ENCODE assay signal across 17 cellular contexts in genomic region chr6:167560673-167561569, GRCh38.
DNase-seq lines count a peak whose midpoint lies in the region; ATAC-seq and TF ChIP-seq lines count a peak whose summit lies in the region.
"Had no signal": no experiment of that assay in that cellular context is flagged by ENCODE, and none has a peak within 500 bp of the region (broad histone marks: within the 10 kb centered on the region; RNA-seq: fewer than 3 reads in every experiment).

No MANE protein-coding gene starts in this region.

- H3K4me3 ChIP-seq in cardiac muscle cell (no peak overlapping the region), gastroesophageal sphincter (no peak overlapping the region), MG63 (no peak overlapping the region)
- H3K4me3 ChIP-seq in naive thymus-derived CD4-positive, alpha-beta T cell (ENCODE audit: low read length) = no peak overlapping the region
- H3K4me3 ChIP-seq: GM12878, PC-9 had no signal

- CTCF ChIA-PET in naive thymus-derived CD4-positive, alpha-beta T cell (lab: Charles Lee) = no interaction called here

- peaks cover 5 to 18% (median 11%) of the 10 kb centered on the region in 11 donors for H3K9me3 Mint-ChIP-seq in naive thymus-derived CD4-positive, alpha-beta T cell

- TF ChIP-seq POLR2A in gastroesophageal sphincter (IDR thresholded peaks at IDR 0.05) = no peak

- intact Hi-C loops in Right ventricle myocardium inferior (cut with DNase I) = no loop called here
- intact Hi-C loops in naive thymus-derived CD4-positive, alpha-beta T cell (cut with micrococcal nuclease) = no loop called here

- no peak for TF ChIP-seq EP300 in gastroesophageal sphincter (IDR thresholded peaks at IDR 0.05)

- no peak for ATAC-seq in Right ventricle myocardium inferior
- ATAC-seq in gastroesophageal sphincter = peak; percentile 44
- peak; percentile 10 for ATAC-seq in naive thymus-derived CD4-positive, alpha-beta T cell
- ATAC-seq: GM12878, HCT116 had no signal

- peaks cover 11% of the 10 kb centered on the region for H3K4me1 ChIP-seq in cardiac muscle cell (ENCODE audit: low read depth)
- H3K4me1 ChIP-seq in gastroesophageal sphincter = peaks cover 0 to 1% (median 0%) of the 10 kb centered on the region in 3 donors
- no peaks in the 10 kb centered on the region for H3K4me1 ChIP-seq in naive thymus-derived CD4-positive, alpha-beta T cell (ENCODE audit: control insufficient read depth in 2 of 2, insufficient read depth in 2 of 2, low read length in 2 of 2)

- TF ChIP-seq CTCF in cardiac muscle cell (IDR thresholded peaks at IDR 0.05; ENCODE audit: low read depth, low read length) (no peak), gastroesophageal sphincter (IDR thresholded peaks at IDR 0.05) (no peak)

- H3K9me3 ChIP-seq in cardiac muscle cell (ENCODE audit: low read depth) (no peaks in the 10 kb centered on the region), gastroesophageal sphincter (peaks cover 0 to 8% (median 0%) of the 10 kb centered on the region in 3 donors), MG63 (peaks cover under 1% of the 10 kb centered on the region; the same call in 1 of the 2 replicates)
- no peaks in the 10 kb centered on the region for H3K9me3 ChIP-seq in naive thymus-derived CD4-positive, alpha-beta T cell (ENCODE audit: control insufficient read depth in 2 of 3, low read length in 3 of 3)

- H3K4me1 Mint-ChIP-seq in naive thymus-derived CD4-positive, alpha-beta T cell = no peaks in the 10 kb centered on the region
- H3K4me1 Mint-ChIP-seq: IgD-negative memory B cell had no signal

- DNase-seq in cardiac muscle cell (ENCODE audit: low read depth in 1 of 2, low spot score in 1 of 2) = no peak
- DNase-seq in Right ventricle myocardium inferior (ENCODE audit: missing footprints) = no peak
- DNase-seq in naive thymus-derived CD4-positive, alpha-beta T cell = no peak
- DNase-seq in DMS 273 (lab: John Stamatoyannopoulos, UW; ENCODE audit: unreplicated experiment) = no peak
- no peak for DNase-seq in SIG-M5 treated with dmso at 0.1 percent for 504 hours (lab: John Stamatoyannopoulos, UW; ENCODE audit: unreplicated experiment)
- DNase-seq in cerebellar nuclear complex (lab: John Stamatoyannopoulos, UW) = no peak
- no peak for DNase-seq in MG63
- DNase-seq: DMS79, NCI-H146, NCI-H2081 treated with DMSO at 0.1 percent for 48 hours, NCI-H226, NCI-H69, PC-9 had no signal

- no peak overlapping the region for H3K4me3 Mint-ChIP-seq in naive thymus-derived CD4-positive, alpha-beta T cell
- H3K4me3 Mint-ChIP-seq: IgD-negative memory B cell had no signal

- H3K27me3 Mint-ChIP-seq in naive thymus-derived CD4-positive, alpha-beta T cell = peaks cover 0 to 28% (median 7%) of the 10 kb centered on the region in 5 donors
- H3K27me3 Mint-ChIP-seq: IgD-negative memory B cell had no signal

- H3K27ac ChIP-seq in cardiac muscle cell = peak overlapping the region; percentile 1
- H3K27ac ChIP-seq in gastroesophageal sphincter = no peak overlapping the region
- H3K27ac ChIP-seq in naive thymus-derived CD4-positive, alpha-beta T cell (ENCODE audit: low read depth, low read length) = no peak overlapping the region
- H3K27ac ChIP-seq: PC-9 had no signal

- H3K27ac Mint-ChIP-seq in naive thymus-derived CD4-positive, alpha-beta T cell = no peak overlapping the region

- no peaks in the 10 kb centered on the region for H3K36me3 ChIP-seq in cardiac muscle cell
- no peaks in the 10 kb centered on the region for H3K36me3 ChIP-seq in gastroesophageal sphincter
- H3K36me3 ChIP-seq in naive thymus-derived CD4-positive, alpha-beta T cell (ENCODE audit: control insufficient read depth in 2 of 3, insufficient read depth in 3 of 3, low read length in 3 of 3) = no peaks in the 10 kb centered on the region
- no peaks in the 10 kb centered on the region for H3K36me3 ChIP-seq in MG63

- POLR2A ChIA-PET in naive thymus-derived CD4-positive, alpha-beta T cell (lab: Charles Lee) = no interaction called here

- peaks cover 0 to 7% (median 0%) of the 10 kb centered on the region in 5 donors for H3K36me3 Mint-ChIP-seq in naive thymus-derived CD4-positive, alpha-beta T cell

- H3K27me3 ChIP-seq in cardiac muscle cell = no peaks in the 10 kb centered on the region
- no peaks in the 10 kb centered on the region for H3K27me3 ChIP-seq in gastroesophageal sphincter
- H3K27me3 ChIP-seq in naive thymus-derived CD4-positive, alpha-beta T cell (ENCODE audit: control insufficient read depth in 2 of 2, insufficient read depth in 2 of 2, low read length in 2 of 2) = no peaks in the 10 kb centered on the region
- no peaks in the 10 kb centered on the region for H3K27me3 ChIP-seq in MG63

- WGBS in gastroesophageal sphincter (ENCODE audit: low coverage in 1 of 2), 2 donors = 80% methylated on average over 1 to 9 of the region's 13 CpGs
